Comparison of ENCODE assay signal across 8 cellular contexts in the genomic region with DNA sequence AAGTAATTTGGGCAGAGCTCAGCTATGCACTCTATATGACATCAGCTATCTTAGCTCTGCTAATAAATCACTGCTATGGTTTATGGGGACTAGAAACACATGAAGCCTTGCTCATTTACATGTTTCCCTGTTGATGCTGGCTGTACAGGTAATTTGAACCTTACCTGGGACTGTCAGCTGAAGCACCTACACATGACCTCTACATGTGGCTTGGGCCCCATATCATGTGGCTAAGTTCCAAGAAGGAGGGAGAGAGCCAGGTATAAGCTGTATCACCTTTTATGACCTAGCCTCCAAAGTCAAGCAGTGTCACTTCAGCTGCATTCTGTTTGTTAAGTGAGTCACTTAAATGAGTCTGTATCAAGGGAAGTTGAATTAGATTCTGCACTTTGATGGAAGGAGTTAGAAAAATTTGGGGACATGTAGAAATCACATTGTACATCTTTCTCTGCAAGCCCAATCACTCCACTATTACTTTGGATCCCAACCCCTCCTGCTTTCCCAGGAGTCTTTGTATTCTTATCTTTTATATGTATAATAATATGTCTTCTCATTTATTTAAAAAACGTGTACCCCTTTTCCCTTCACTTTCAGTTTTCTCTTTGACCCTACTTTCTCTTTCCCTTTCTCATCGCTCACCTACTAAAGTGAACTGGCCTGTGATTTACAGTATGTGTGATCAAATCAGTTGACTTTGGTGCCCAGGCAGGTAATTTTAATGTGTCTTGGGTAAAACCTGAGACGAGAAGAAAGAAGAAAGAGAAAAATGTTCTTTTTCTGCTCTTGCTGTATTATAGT. TPM values are rescaled to one million over a fixed set of nuclear protein-coding genes. Genes with fewer than 3 reads are reported as not detected.
A peak's percentile ranks its signal among the peaks of the same experiment; 100 is the strongest.
DNase-seq lines count a peak whose midpoint lies in the region; ATAC-seq and TF ChIP-seq lines count a peak whose summit lies in the region.

No MANE protein-coding gene starts in this region.

- no peaks in the 10 kb centered on the region; the same call in 1 of the 2 replicates for H4K20me1 ChIP-seq in DND-41 (ENCODE audit: insufficient read depth, low read length)

- ATAC-seq in DND-41 (ENCODE audit: insufficient read depth, low read depth) (peak; percentile 45; the same call in 1 of the 3 replicates), GM19452 (IDR thresholded peaks at IDR 0.05; ENCODE audit: unreplicated experiment) (peak; percentile 68), HG03460 (IDR thresholded peaks at IDR 0.05; ENCODE audit: unreplicated experiment) (peak; percentile 67)

- H3K27ac ChIP-seq in DND-41 (ENCODE audit: low read length) = no peak overlapping the region
- no peak overlapping the region for H3K27ac ChIP-seq in effector memory CD4-positive, alpha-beta T cell (ENCODE audit: insufficient read depth, low read length, poor library complexity, severe bottlenecking)
- peak overlapping the region in 1 of 4 donors; percentile 15 for H3K27ac ChIP-seq in Peyer's patch

- H3K36me3 ChIP-seq in DND-41 (ENCODE audit: insufficient read depth, low read length) (peaks cover 4% of the 10 kb centered on the region; the same call in 1 of the 2 replicates), Peyer's patch (no peaks in the 10 kb centered on the region)
- H3K36me3 ChIP-seq in effector memory CD4-positive, alpha-beta T cell (ENCODE audit: control insufficient read depth, insufficient read depth, low read length) = no peaks in the 10 kb centered on the region

- H3K9ac ChIP-seq in DND-41 (ENCODE audit: low read depth, low read length) = no peak overlapping the region

- TF ChIP-seq CTCF in DND-41 (IDR thresholded peaks at IDR 0.05; ENCODE audit: borderline replicate concordance, extremely low read depth, low read length, poor library complexity, severe bottlenecking) = no peak
- TF ChIP-seq CTCF in Peyer's patch (IDR thresholded peaks at IDR 0.05) = no peak

- H3K4me1 ChIP-seq in DND-41 (ENCODE audit: insufficient read depth, low read length) = no peaks in the 10 kb centered on the region; the same call in 1 of the 2 replicates
- no peaks in the 10 kb centered on the region for H3K4me1 ChIP-seq in effector memory CD4-positive, alpha-beta T cell (ENCODE audit: control insufficient read depth, insufficient read depth, low read length, poor library complexity, severe bottlenecking)
- H3K4me1 ChIP-seq in Peyer's patch = no peaks in the 10 kb centered on the region

- H2AFZ ChIP-seq in DND-41 (ENCODE audit: low read depth, low read length) = no peak overlapping the region

- TF ChIP-seq POLR2A in Peyer's patch (IDR thresholded peaks at IDR 0.05) = no peak

- no peaks in the 10 kb centered on the region for H3K9me3 ChIP-seq in DND-41 (ENCODE audit: insufficient read depth, low read length, severe bottlenecking)
- H3K9me3 ChIP-seq in effector memory CD4-positive, alpha-beta T cell (ENCODE audit: control insufficient read depth, low read length) = no peaks in the 10 kb centered on the region
- no peaks in the 10 kb centered on the region for H3K9me3 ChIP-seq in Peyer's patch

- no peak overlapping the region for H3K4me2 ChIP-seq in DND-41 (ENCODE audit: insufficient read depth, low read length)

- H3K4me3 ChIP-seq in DND-41 (ENCODE audit: low read depth in 1 of 2, low read length in 2 of 2) (no peak overlapping the region), Peyer's patch (no peak overlapping the region)
- H3K4me3 ChIP-seq in effector memory CD4-positive, alpha-beta T cell (ENCODE audit: insufficient read depth, low read depth, low read length, poor library complexity, severe bottlenecking) = peak overlapping the region; percentile 18

- H3K79me2 ChIP-seq in DND-41 (ENCODE audit: insufficient read depth, low read length) = peaks cover 4% of the 10 kb centered on the region; the same call in 1 of the 2 replicates

- H3K27me3 ChIP-seq in DND-41 (ENCODE audit: insufficient read depth, low read length, poor library complexity) = no peaks in the 10 kb centered on the region
- H3K27me3 ChIP-seq in effector memory CD4-positive, alpha-beta T cell (replicated peaks; ENCODE audit: control insufficient read depth, insufficient read depth, low read length, poor library complexity, severe bottlenecking) = no peaks in the 10 kb centered on the region
- no peaks in the 10 kb centered on the region for H3K27me3 ChIP-seq in Peyer's patch

- DNase-seq in DND-41 (no peak), COLO829 (ENCODE audit: low spot score) (no peak), NOMO-1 (lab: John Stamatoyannopoulos, UW; ENCODE audit: unreplicated experiment in 2 of 2) (no peak), middle frontal gyrus (ENCODE audit: extremely low spot score, low spot score) (no peak), Peyer's patch (no peak)
- no peak for DNase-seq in effector memory CD4-positive, alpha-beta T cell

RNA-seq across cellular contexts. Expression of gene PRKACB, which starts 53.4 kb away (rescaled TPM):
- total RNA-seq in Peyer's patch = 10 to 100 TPM in 1 of 4 donors, 1 to 10 TPM in 3; 8.1 to 34.7 (median 8.8) TPM
